ENCODE assay signal across 15 cellular contexts in the genomic region with DNA sequence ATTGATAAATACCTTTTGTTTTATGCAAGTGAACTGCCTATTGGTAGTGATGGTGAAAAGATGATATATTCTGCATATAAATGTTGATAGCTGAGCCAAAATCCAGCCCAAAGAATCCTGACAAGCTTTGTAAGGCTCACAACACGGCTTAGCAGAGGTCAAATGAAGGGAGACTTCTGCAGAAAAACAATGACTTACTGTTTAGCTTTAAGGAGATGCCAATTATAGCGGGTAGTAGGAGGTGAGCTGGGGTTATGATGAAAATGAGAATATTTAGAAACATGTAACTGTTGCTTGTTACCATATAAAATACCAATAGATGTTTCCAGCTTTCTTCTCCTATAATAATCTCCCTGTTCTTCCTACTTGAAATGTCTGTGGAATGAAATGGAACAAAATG.
DNase-seq lines count a peak whose midpoint lies in the region; ATAC-seq and TF ChIP-seq lines count a peak whose summit lies in the region.
"Had no signal": no experiment of that assay in that cellular context is flagged by ENCODE, and none has a peak within 500 bp of the region (broad histone marks: within the 10 kb centered on the region; RNA-seq: fewer than 3 reads in every experiment).

No MANE protein-coding gene starts in this region.

- H3K4me3 Mint-ChIP-seq in activated T-cell treated with anti-CD3 and anti-CD28 coated beads, Interleukin-2, amount 50 U/mL, for 4 hours = no peak overlapping the region
- H3K4me3 Mint-ChIP-seq: stimulated activated naive CD8-positive, alpha-beta T cell treated with anti-CD3 and anti-CD28 coated beads, Interleukin-15, Interleukin-2, amounts not matched to agents 100 ng/mL and 50 ng/mL, for 24 hours had no signal

- H3K36me3 ChIP-seq in BE2C (no peaks in the 10 kb centered on the region), ascending aorta (no peaks in the 10 kb centered on the region), gastrocnemius medialis (no peaks in the 10 kb centered on the region)

- DNase-seq in BE2C = no peak
- DNase-seq in ascending aorta (ENCODE audit: low spot score in 2 of 2) = no peak
- DNase-seq in left colon = no peak
- no peak for DNase-seq in gastrocnemius medialis
- DNase-seq in NCI-H2196 (lab: John Stamatoyannopoulos, UW; ENCODE audit: unreplicated experiment) = no peak
- DNase-seq in GOT3 (lab: John Stamatoyannopoulos, UW) = no peak
- no peak for DNase-seq in NCI-H345 treated with DMSO at 0.1 percent for 48 hours (lab: John Stamatoyannopoulos, UW; ENCODE audit: unreplicated experiment)
- DNase-seq in activated T-cell treated with anti-CD3 and anti-CD28 coated beads, Interleukin-2, amount 50 U/mL, for 4 hours = no peak
- DNase-seq: activated CD4-positive, alpha-beta T cell treated with anti-CD3 and anti-CD28 coated beads, Interleukin-2, amount 50 U/mL, for 1 hour; cortex of kidney; head of caudate nucleus; stimulated activated CD4-positive, alpha-beta T cell treated with anti-CD3 and anti-CD28 coated beads, Interleukin-1b, Interleukin-23, amount 100 ng/mL, for 48 hours; SW 1271 had no signal

- intact Hi-C loops in ascending aorta (cut with DNase I) (no loop called here), left colon (cut with DNase I, micrococcal nuclease) (no loop called here), gastrocnemius medialis (cut with DNase I; ENCODE audit: low total_unique reads) (no loop called here)

- no peak for TF ChIP-seq CTCF in BE2C (IDR thresholded peaks at IDR 0.05; ENCODE audit: low read depth, low read length)
- no peak for TF ChIP-seq CTCF in ascending aorta (IDR thresholded peaks at IDR 0.05)
- no peak for TF ChIP-seq CTCF in gastrocnemius medialis (IDR thresholded peaks at IDR 0.05 in 4 of 5, conservative IDR thresholded peaks at IDR 0.05 in 1 of 5)

- H3K4me1 Mint-ChIP-seq in activated T-cell treated with anti-CD3 and anti-CD28 coated beads, Interleukin-2, amount 50 U/mL, for 4 hours (ENCODE audit: low read depth) = peaks cover 39% of the 10 kb centered on the region

- H3K4me3 ChIP-seq in BE2C (ENCODE audit: low read depth, low read length) (peak overlapping the region; percentile 49), ascending aorta (peak overlapping the region; percentile 30 to 35), gastrocnemius medialis (peak overlapping the region in 3 of 4 donors; percentile 10 to 26 (median 12))

- H3K4me1 ChIP-seq in BE2C = peaks cover 39% of the 10 kb centered on the region
- H3K4me1 ChIP-seq in ascending aorta = peaks cover 13 to 60% of the 10 kb centered on the region in 2 donors
- peaks cover 100% of the 10 kb centered on the region in 2 donors for H3K4me1 ChIP-seq in gastrocnemius medialis

- in situ Hi-C loops in gastrocnemius medialis (cut with MboI; ENCODE audit: low sequenced_read_pairs in 4 of 4) = no loop called here

- no peaks in the 10 kb centered on the region for H3K27me3 Mint-ChIP-seq in activated T-cell treated with anti-CD3 and anti-CD28 coated beads, Interleukin-2, amount 50 U/mL, for 4 hours (ENCODE audit: low read depth)
- H3K27me3 Mint-ChIP-seq: stimulated activated naive CD8-positive, alpha-beta T cell treated with anti-CD3 and anti-CD28 coated beads, Interleukin-15, Interleukin-2, amounts not matched to agents 100 ng/mL and 50 ng/mL, for 24 hours had no signal

- peak; percentile 18 for ATAC-seq in left colon
- ATAC-seq in gastrocnemius medialis = no peak
- no peak for ATAC-seq in activated T-cell treated with anti-CD3 and anti-CD28 coated beads, Interleukin-2, amount 50 U/mL, for 4 hours

- H3K9me3 Mint-ChIP-seq in activated T-cell treated with anti-CD3 and anti-CD28 coated beads, Interleukin-2, amount 50 U/mL, for 4 hours = no peaks in the 10 kb centered on the region
- H3K9me3 Mint-ChIP-seq: stimulated activated naive CD8-positive, alpha-beta T cell treated with anti-CD3 and anti-CD28 coated beads, Interleukin-15, Interleukin-2, amounts not matched to agents 100 ng/mL and 50 ng/mL, for 24 hours had no signal

- no peak for TF ChIP-seq POLR2A in gastrocnemius medialis (IDR thresholded peaks at IDR 0.05)

- H3K27ac ChIP-seq in ascending aorta (peak overlapping the region; percentile 48 to 61), gastrocnemius medialis (peak overlapping the region; percentile 93 to 97 (median 94))
- H3K27ac ChIP-seq: HL-60 had no signal

- H3K9me3 ChIP-seq in BE2C (no peaks in the 10 kb centered on the region), ascending aorta (no peaks in the 10 kb centered on the region), gastrocnemius medialis (no peaks in the 10 kb centered on the region)

- no peaks in the 10 kb centered on the region for H3K27me3 ChIP-seq in BE2C
- H3K27me3 ChIP-seq in ascending aorta = no peaks in the 10 kb centered on the region
- no peaks in the 10 kb centered on the region for H3K27me3 ChIP-seq in gastrocnemius medialis

- no peaks in the 10 kb centered on the region for H3K36me3 Mint-ChIP-seq in activated T-cell treated with anti-CD3 and anti-CD28 coated beads, Interleukin-2, amount 50 U/mL, for 4 hours (ENCODE audit: insufficient read depth)
